Comparison of ENCODE assay signal across 13 cellular contexts in genomic region chr15:64850778-64851502, GRCh38. TPM values are rescaled to one million over a fixed set of nuclear protein-coding genes. Genes with fewer than 3 reads are reported as not detected.
DNase-seq lines count a peak whose midpoint lies in the region; ATAC-seq, FAIRE-seq and TF ChIP-seq lines count a peak whose summit lies in the region.
"Had no signal": no experiment of that assay in that cellular context is flagged by ENCODE, and none has a peak within 500 bp of the region (broad histone marks: within the 10 kb centered on the region; RNA-seq: fewer than 3 reads in every experiment).

No MANE protein-coding gene starts in this region.

- H3K36me3 ChIP-seq in breast epithelium, result no peaks in the 10 kb centered on the region
- H3K36me3 ChIP-seq in mesodermal cell (ENCODE audit: control insufficient read depth, insufficient read depth, low read length), result peaks cover 68% of the 10 kb centered on the region
- H3K36me3 ChIP-seq in mucosa of descending colon (ENCODE audit: low read depth), result no peaks in the 10 kb centered on the region

- H3K27ac ChIP-seq in breast epithelium (peak overlapping the region; percentile 44 to 74), mesodermal cell (ENCODE audit: low read depth, low read length, severe bottlenecking) (peak overlapping the region; percentile 80), substantia nigra (ENCODE audit: low read depth, low read length, poor library complexity, severe bottlenecking) (peak overlapping the region; percentile 21)
- H3K27ac ChIP-seq: 22Rv1 had no signal

- H3K9me3 ChIP-seq in breast epithelium (no peaks in the 10 kb centered on the region), mesodermal cell (ENCODE audit: control insufficient read depth, low read length) (no peaks in the 10 kb centered on the region), mucosa of descending colon (no peaks in the 10 kb centered on the region)

- no peaks in the 10 kb centered on the region for H3K27me3 ChIP-seq in breast epithelium

- ATAC-seq in mucosa of descending colon (no peak), HG03342 (IDR thresholded peaks at IDR 0.05; ENCODE audit: unreplicated experiment) (no peak)

- DNase-seq in NCI-H1694 treated with DMSO at 0.1 percent for 48 hours (lab: John Stamatoyannopoulos, UW) (peak; percentile 3), NCI-H1694 (lab: John Stamatoyannopoulos, UW) (no peak), breast epithelium (ENCODE audit: low spot score in 2 of 2) (no peak), substantia nigra (lab: John Stamatoyannopoulos, UW) (no peak), HTR-8/SVneo (ENCODE audit: insufficient read length, low spot score) (no peak), mucosa of descending colon (no peak)
- DNase-seq: activated CD4-positive, alpha-beta T cell treated with anti-CD3 and anti-CD28 coated beads, Interleukin-2, amount 10 ng/mL, durations not matched to agents 24 days and 14 days; activated naive CD4-positive, alpha-beta T cell treated with anti-CD3 and anti-CD28 coated beads, Interleukin-2, amount 50 U/mL, for 16 hours; DMS153; NCI-H526 had no signal

- H3K4me3 ChIP-seq in breast epithelium, result no peak overlapping the region
- no peak overlapping the region for H3K4me3 ChIP-seq in mesodermal cell (ENCODE audit: extremely low read depth, insufficient read depth, low read length, poor library complexity, severe bottlenecking)
- H3K4me3 ChIP-seq in mucosa of descending colon, result no peak overlapping the region

- WGBS in mesodermal cell (ENCODE audit: insufficient coverage in 2 of 2), 2 experiments, result 92 to 93% methylated on average over 3 to 4 of the region's 4 CpGs

- H3K4me1 ChIP-seq in breast epithelium, result peaks cover 0 to 8% of the 10 kb centered on the region in 2 donors
- peaks cover 42% of the 10 kb centered on the region for H3K4me1 ChIP-seq in mesodermal cell (ENCODE audit: control insufficient read depth, insufficient read depth, low read length, poor library complexity, severe bottlenecking)
- H3K4me1 ChIP-seq in mucosa of descending colon (ENCODE audit: low read depth), result peaks cover 15% of the 10 kb centered on the region

- intact Hi-C loops in breast epithelium (cut with DNase I; ENCODE audit: low total_unique reads), result loop anchor here (1.0 kb wide), 1 partner anchor 23 kb away; no protein-coding TSS in a partner anchor
- intact Hi-C loops in mucosa of descending colon (cut with DNase I, micrococcal nuclease), result no loop called here

- TF ChIP-seq POLR2A in breast epithelium (IDR thresholded peaks at IDR 0.05), result no peak

- FAIRE-seq in HTR-8/SVneo (lab: Jason Lieb, UNC), result no peak

- TF ChIP-seq CTCF in breast epithelium (IDR thresholded peaks at IDR 0.05) (no peak), mucosa of descending colon (IDR thresholded peaks at IDR 0.05) (no peak)

RNA-seq across cellular contexts. Expression of gene PLEKHO2, which starts 9.2 kb away (rescaled TPM):
- total RNA-seq in breast epithelium (10 to 100 TPM; 21.1 to 33.3 (median 26.5) TPM), mucosa of descending colon (10 to 100 TPM in 2 of 3 donors, 1 to 10 TPM in 1; 5.8 to 38.9 (median 15.9) TPM)
- polyA plus RNA-seq in mesodermal cell (2013, experiment 1 of 2), result 15.9 TPM
- 12.8 TPM for polyA plus RNA-seq in mesodermal cell (2013, experiment 2 of 2)

RNA-seq across cellular contexts. Expression of gene PIF1, which starts 25.5 kb away (rescaled TPM):
- total RNA-seq in breast epithelium (1 to 10 TPM in 1 of 3 donors, under 1 TPM in 2; 0.44 to 1.3 (median 0.66) TPM), mucosa of descending colon (10 to 100 TPM in 1 of 3 donors, 1 to 10 TPM in 2; 2.6 to 10.4 (median 5.0) TPM)
- polyA plus RNA-seq in mesodermal cell (2013, experiment 1 of 2), result 16.5 TPM
- polyA plus RNA-seq in mesodermal cell (2013, experiment 2 of 2), result 17.4 TPM

Comparison
In these comparisons a context has a peak if more than half of its experiments do, and no peak if none do; other contexts are left out.
1. H3K27ac ChIP-seq: peak in every context shown above with its lines; median percentile 80 in mesodermal cell; 59 in breast epithelium; 21 in substantia nigra.